1 cellular context compared by ENCODE assay signal in genomic region chr11:11537372-11537771, GRCh38.
TF ChIP-seq lines count a peak whose summit lies in the region.

No MANE protein-coding gene starts in this region.

TF ChIP-seq in IMR-90, 13 proteins besides CTCF, POLR2A, EP300 and RAD21 (continued from another document):
- TF ChIP-seq MXI1 (IDR thresholded peaks at IDR 0.05; ENCODE audit: borderline replicate concordance, low read depth, low read length) (no peak), CHD1 (IDR thresholded peaks at IDR 0.05; ENCODE audit: low read depth, low read length) (no peak), MAFK (IDR thresholded peaks at IDR 0.05; ENCODE audit: low read depth, low read length) (no peak), SMC3 (IDR thresholded peaks at IDR 0.05; ENCODE audit: low read depth, low read length) (no peak), NFE2L2 (IDR thresholded peaks at IDR 0.05; ENCODE audit: low read depth, low read length) (no peak), FOS (IDR thresholded peaks at IDR 0.05; ENCODE audit: low read depth, low read length) (no peak), BHLHE40 (IDR thresholded peaks at IDR 0.05; ENCODE audit: low read depth, low read length) (no peak)
